17 cellular contexts compared by ENCODE assay signal in genomic region chr6:139776051-139776450, GRCh38.
DNase-seq lines count a peak whose midpoint lies in the region; ATAC-seq, FAIRE-seq and TF ChIP-seq lines count a peak whose summit lies in the region.
"Had no signal": no experiment of that assay in that cellular context is flagged by ENCODE, and none has a peak within 500 bp of the region (broad histone marks: within the 10 kb centered on the region; RNA-seq: fewer than 3 reads in every experiment).

No MANE protein-coding gene starts in this region.

- no peaks in the 10 kb centered on the region for H3K36me3 ChIP-seq in HAP-1 (replicated peaks)
- no peaks in the 10 kb centered on the region for H3K36me3 ChIP-seq in endothelial cell of umbilical vein (ENCODE audit: control insufficient read depth in 2 of 2, extremely low read depth in 1 of 2, insufficient read depth in 2 of 2, low read length in 2 of 2)
- H3K36me3 ChIP-seq in neuronal stem cell (replicated peaks in 1 of 2; ENCODE audit: control insufficient read depth in 2 of 2, insufficient read depth in 2 of 2, low read length in 2 of 2): no peaks in the 10 kb centered on the region
- H3K36me3 ChIP-seq: MG63, thyroid gland had no signal

- no peak for TF ChIP-seq POLR2A in endothelial cell of umbilical vein (IDR thresholded peaks at IDR 0.05; ENCODE audit: low read depth, low read length)

- no peak overlapping the region for H4K8ac ChIP-seq in neuronal stem cell (ENCODE audit: low read depth, low read length)

- H3K9me3 ChIP-seq in HAP-1 (no peaks in the 10 kb centered on the region), endothelial cell of umbilical vein (replicated peaks; ENCODE audit: control insufficient read depth, insufficient read depth, low read length) (no peaks in the 10 kb centered on the region), neuronal stem cell (replicated peaks in 1 of 2; ENCODE audit: control insufficient read depth in 2 of 2, insufficient read depth in 1 of 2, low read depth in 1 of 2, low read length in 2 of 2) (no peaks in the 10 kb centered on the region)
- H3K9me3 ChIP-seq: MG63, thyroid gland had no signal

- H3K27ac ChIP-seq in endothelial cell of umbilical vein (ENCODE audit: insufficient read depth, low read depth, low read length) (no peak overlapping the region), neuronal stem cell (replicated peaks; ENCODE audit: low read length) (no peak overlapping the region)
- H3K27ac ChIP-seq: thyroid gland had no signal

- CTCF ChIA-PET in endothelial cell of umbilical vein (lab: Charles Lee): no interaction called here

- POLR2A ChIA-PET in endothelial cell of umbilical vein (lab: Charles Lee): no interaction called here

- no peak overlapping the region for H2BK12ac ChIP-seq in neuronal stem cell (ENCODE audit: low read length)

- H3K9me1 ChIP-seq in endothelial cell of umbilical vein (replicated peaks; ENCODE audit: control insufficient read depth, extremely low read depth, insufficient read depth, low read length): no peaks in the 10 kb centered on the region

- no peak for TF ChIP-seq CTCF in endothelial cell of umbilical vein (IDR thresholded peaks at IDR 0.05; ENCODE audit: extremely low read depth in 1 of 2, insufficient read depth in 1 of 2, low read depth in 1 of 2, low read length in 2 of 2)

- H2AFZ ChIP-seq in endothelial cell of umbilical vein (ENCODE audit: low read depth, low read length) (peak overlapping the region; percentile 55), neuronal stem cell (ENCODE audit: low read length) (peak overlapping the region; percentile 38)

- H2BK5ac ChIP-seq in neuronal stem cell (ENCODE audit: low read length): no peak overlapping the region

- H3K18ac ChIP-seq in neuronal stem cell (ENCODE audit: low read length): no peak overlapping the region

- no peak overlapping the region for H2BK15ac ChIP-seq in neuronal stem cell (ENCODE audit: low read length)

- H3K4me3 ChIP-seq in HAP-1 (no peak overlapping the region), endothelial cell of umbilical vein (replicated peaks in 1 of 3; ENCODE audit: insufficient read depth in 1 of 3, low read depth in 1 of 3, low read length in 3 of 3) (no peak overlapping the region), neuronal stem cell (ENCODE audit: low read length in 2 of 2) (no peak overlapping the region)
- H3K4me3 ChIP-seq: MG63, thyroid gland had no signal

- DNase-seq in HAP-1 (ENCODE audit: low spot score in 2 of 2) (peak; percentile 77 to 84), SK-MEL-5 (ENCODE audit: low read depth, low spot score) (peak; percentile 44), endothelial cell of umbilical vein (ENCODE audit: low read depth, low spot score) (peak; percentile 29), neuronal stem cell (ENCODE audit: low spot score) (peak; percentile 40), CD1c-positive myeloid dendritic cell (ENCODE audit: extremely low spot score) (no peak), left lobe of liver (ENCODE audit: low spot score) (no peak)
- DNase-seq: activated CD4-positive, alpha-beta T cell treated with anti-CD3 and anti-CD28 coated beads, Interleukin-2, amount 50 U/mL, for 48 hours; activated naive CD8-positive, alpha-beta T cell treated with anti-CD3 and anti-CD28 coated beads, Interleukin-2, amount 50 U/mL, for 24 hours; Calu3; foreskin melanocyte; MG63; NCI-H1930; NCI-H510A treated with DMSO at 0.1 percent for 48 hours; thyroid gland had no signal

- H3K79me1 ChIP-seq in neuronal stem cell (ENCODE audit: low read depth, low read length): no peaks in the 10 kb centered on the region

- in situ Hi-C loops in HAP-1 (cut with MboI; ENCODE audit: low sequenced_read_pairs) (no loop called here), SK-MEL-5 (cut with HindIII; ENCODE audit: low pct_unique_long_range_greater_than_20kb, low sequenced_read_pairs) (no loop called here)

- H3K4ac ChIP-seq in neuronal stem cell (ENCODE audit: low read length): no peak overlapping the region

- peak; percentile 80 for FAIRE-seq in endothelial cell of umbilical vein (lab: Jason Lieb, UNC)
- FAIRE-seq: RCC 7860 had no signal

- no peak overlapping the region for H3K9ac ChIP-seq in endothelial cell of umbilical vein (replicated peaks; ENCODE audit: extremely low read depth, insufficient read depth, low read length)
- H3K9ac ChIP-seq in neuronal stem cell (ENCODE audit: low read depth, low read length, poor library complexity): no peak overlapping the region

- no peak overlapping the region for H3K14ac ChIP-seq in neuronal stem cell (ENCODE audit: low read length)

- H3K4me2 ChIP-seq in endothelial cell of umbilical vein (ENCODE audit: insufficient read depth, low read length) (no peak overlapping the region), neuronal stem cell (ENCODE audit: insufficient read depth, low read length, poor library complexity, severe bottlenecking) (no peak overlapping the region)

- H2AK5ac ChIP-seq in neuronal stem cell (ENCODE audit: low read depth, low read length): no peak overlapping the region

- no TSS peak for BruUV-seq in endothelial cell of umbilical vein (replicated peaks; lab: Mats Ljungman, UMichigan)

- H3K4me1 ChIP-seq in HAP-1 (peaks cover 41% of the 10 kb centered on the region), endothelial cell of umbilical vein (ENCODE audit: control insufficient read depth, extremely low read depth, insufficient read depth, low read length) (no peaks in the 10 kb centered on the region), neuronal stem cell (ENCODE audit: control insufficient read depth in 2 of 2, insufficient read depth in 1 of 2, low read depth in 1 of 2, low read length in 2 of 2) (peaks cover 22 to 33% of the 10 kb centered on the region in 2 donors)

- no peak overlapping the region for H4K91ac ChIP-seq in neuronal stem cell (ENCODE audit: low read depth, low read length, poor library complexity)

- no peaks in the 10 kb centered on the region for H3K79me2 ChIP-seq in endothelial cell of umbilical vein (ENCODE audit: control insufficient read depth, insufficient read depth, low read length)

- no peaks in the 10 kb centered on the region for H4K20me1 ChIP-seq in endothelial cell of umbilical vein (replicated peaks; ENCODE audit: control insufficient read depth, extremely low read depth, insufficient read depth, low read length)

- H3K23ac ChIP-seq in neuronal stem cell (ENCODE audit: low read depth, low read length, poor library complexity): no peak overlapping the region

- H3K27me3 ChIP-seq in HAP-1 (ENCODE audit: low read depth): no peaks in the 10 kb centered on the region
- no peaks in the 10 kb centered on the region for H3K27me3 ChIP-seq in endothelial cell of umbilical vein (ENCODE audit: control insufficient read depth in 2 of 2, insufficient read depth in 2 of 2, low read length in 2 of 2)
- H3K27me3 ChIP-seq in neuronal stem cell (ENCODE audit: control insufficient read depth in 3 of 3, insufficient read depth in 3 of 3, low read depth in 1 of 3, low read length in 3 of 3): no peaks in the 10 kb centered on the region
- H3K27me3 ChIP-seq: MG63, thyroid gland had no signal

- dilution Hi-C loops in endothelial cell of umbilical vein (cut with MboI; ENCODE audit: extremely low pct_ligation_motif_present, low sequenced_read_pairs): no loop called here

- no peak overlapping the region for H2BK120ac ChIP-seq in neuronal stem cell (ENCODE audit: low read depth, low read length)

- ATAC-seq in left lobe of liver: no peak
- ATAC-seq in GM18858 (IDR thresholded peaks at IDR 0.05; ENCODE audit: unreplicated experiment): no peak
- no peak for ATAC-seq in HG03442 (IDR thresholded peaks at IDR 0.05; ENCODE audit: unreplicated experiment)
- ATAC-seq: activated naive CD8-positive, alpha-beta T cell treated with anti-CD3 and anti-CD28 coated beads, Interleukin-2, amount 50 U/mL, for 24 hours had no signal

- intact Hi-C loops in endothelial cell of umbilical vein (cut with micrococcal nuclease): loop anchor here (5.0 kb wide), 1 partner anchor 1786 kb away; no protein-coding TSS in a partner anchor

- no CpG with 5 or more reads among the region's 6 CpGs for WGBS in neuronal stem cell (ENCODE audit: extremely low coverage in 2 of 2, insufficient read length in 2 of 2, insufficient replicate concordance in 1 of 2), 2 donors

TF ChIP-seq in endothelial cell of umbilical vein, 7 proteins besides CTCF, POLR2A, EP300 and RAD21:
- no peak for TF ChIP-seq POLR2AphosphoS5 (IDR thresholded peaks at IDR 0.05; ENCODE audit: insufficient read depth, low read depth, low read length)
- no peak for TF ChIP-seq FOS (IDR thresholded peaks at IDR 0.05; ENCODE audit: borderline replicate concordance, insufficient read depth, low read length)
- no peak for TF ChIP-seq EZH2 (IDR thresholded peaks at IDR 0.05; ENCODE audit: borderline replicate concordance, low read depth, low read length, severe bottlenecking)
- TF ChIP-seq MYC (IDR thresholded peaks at IDR 0.05; ENCODE audit: low read depth, low read length): no peak
- TF ChIP-seq, protein P1, sequence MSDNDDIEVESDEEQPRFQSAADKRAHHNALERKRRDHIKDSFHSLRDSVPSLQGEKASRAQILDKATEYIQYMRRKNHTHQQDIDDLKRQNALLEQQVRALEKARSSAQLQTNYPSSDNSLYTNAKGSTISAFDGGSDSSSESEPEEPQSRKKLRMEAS (IDR thresholded peaks at IDR 0.05; ENCODE audit: insufficient read depth, insufficient read length): no peak
- no peak for TF ChIP-seq GATA2 (IDR thresholded peaks at IDR 0.05; ENCODE audit: insufficient read depth, insufficient read length, low read depth, low read length)
- TF ChIP-seq JUN (IDR thresholded peaks at IDR 0.05; ENCODE audit: borderline replicate concordance, insufficient read depth, insufficient read length, low read depth): no peak
TF ChIP-seq in endothelial cell of umbilical vein: peak in this region for 0.

Comparison
In these comparisons a context has a peak if more than half of its experiments do, and no peak if none do; other contexts are left out.
1. DNase-seq: peak in HAP-1 (2 of 2), SK-MEL-5 (single experiment), endothelial cell of umbilical vein (single experiment) and neuronal stem cell (single experiment); none in CD1c-positive myeloid dendritic cell (single experiment) and left lobe of liver (single experiment).